In genomic region chr12:54082402-54082892, GRCh38 we compare ENCODE assay signal across 8 cellular contexts. TPM values are rescaled to one million over a fixed set of nuclear protein-coding genes. Genes with fewer than 3 reads are reported as not detected.
DNase-seq lines count a peak whose midpoint lies in the region; ATAC-seq, FAIRE-seq and TF ChIP-seq lines count a peak whose summit lies in the region.

No MANE protein-coding gene starts in this region.

- H3K27me3 Mint-ChIP-seq in astrocyte (ENCODE audit: low read depth, unreplicated experiment), result peaks cover 88% of the 10 kb centered on the region

- H3K27me3 ChIP-seq in DND-41 (ENCODE audit: insufficient read depth, low read length, poor library complexity), result no peaks in the 10 kb centered on the region
- H3K27me3 ChIP-seq in Panc1 (ENCODE audit: control insufficient read depth, insufficient read depth, low read length), result no peaks in the 10 kb centered on the region
- H3K27me3 ChIP-seq in astrocyte (ENCODE audit: insufficient read depth, low read length), result peaks cover 26% of the 10 kb centered on the region

- in situ Hi-C loops in Panc1 (cut with HindIII; ENCODE audit: low pct_unique_long_range_greater_than_20kb, low sequenced_read_pairs), result no loop called here
- in situ Hi-C loops in GM13976 (cut with MboI; ENCODE audit: low sequenced_read_pairs, unreplicated experiment), result no loop called here

- no peak for TF ChIP-seq CTCF in DND-41 (IDR thresholded peaks at IDR 0.05; ENCODE audit: borderline replicate concordance, extremely low read depth, low read length, poor library complexity, severe bottlenecking)
- TF ChIP-seq CTCF in Panc1 (IDR thresholded peaks at IDR 0.05), result no peak
- TF ChIP-seq CTCF in astrocyte (IDR thresholded peaks at IDR 0.05; ENCODE audit: insufficient read depth, low read depth, low read length), result no peak
- TF ChIP-seq CTCF in GM13976 (IDR thresholded peaks at IDR 0.05; ENCODE audit: borderline replicate concordance, control extremely low read depth, extremely low read depth, insufficient read depth, missing control alignments), result no peak

- H3K4me3 ChIP-seq in DND-41 (ENCODE audit: low read depth in 1 of 2, low read length in 2 of 2) (peak overlapping the region; percentile 49 to 72), Panc1 (ENCODE audit: low read depth in 2 of 2, low read length in 2 of 2) (no peak overlapping the region), astrocyte (ENCODE audit: insufficient read depth, low read depth, low read length) (no peak overlapping the region)

- no TSS peak for BruUV-seq in Panc1 (replicated peaks; lab: Mats Ljungman, UMichigan)

- peak overlapping the region; percentile 78 for H3K9ac ChIP-seq in DND-41 (ENCODE audit: low read depth, low read length)
- no peak overlapping the region for H3K9ac ChIP-seq in astrocyte (ENCODE audit: low read length)

- no peak for FAIRE-seq in astrocyte (lab: Jason Lieb, UNC)
- FAIRE-seq in frontal cortex (lab: Jason Lieb, UNC), result no peak
- FAIRE-seq in GM12891 (lab: Jason Lieb, UNC), result no peak

- no peak for TF ChIP-seq POLR2A in GM12891 (IDR thresholded peaks at IDR 0.05; ENCODE audit: low read depth, low read length)

- H3K9me3 ChIP-seq in DND-41 (ENCODE audit: insufficient read depth, low read length, severe bottlenecking), result no peaks in the 10 kb centered on the region
- H3K9me3 ChIP-seq in Panc1 (ENCODE audit: control insufficient read depth, insufficient read depth, low read depth, low read length), result no peaks in the 10 kb centered on the region
- no peaks in the 10 kb centered on the region for H3K9me3 ChIP-seq in astrocyte (ENCODE audit: insufficient read depth, low read depth, low read length)

- H4K20me1 ChIP-seq in DND-41 (ENCODE audit: insufficient read depth, low read length) (no peaks in the 10 kb centered on the region), astrocyte (ENCODE audit: insufficient read depth, low read length) (no peaks in the 10 kb centered on the region)

- intact Hi-C loops in Panc1 (cut with micrococcal nuclease; ENCODE audit: unreplicated experiment), result no loop called here

- no peaks in the 10 kb centered on the region for H3K36me3 ChIP-seq in DND-41 (ENCODE audit: insufficient read depth, low read length)
- H3K36me3 ChIP-seq in Panc1 (ENCODE audit: control insufficient read depth, insufficient read depth, low read length), result no peaks in the 10 kb centered on the region
- H3K36me3 ChIP-seq in astrocyte (ENCODE audit: insufficient read depth, low read length), result no peaks in the 10 kb centered on the region

- H2AFZ ChIP-seq in DND-41 (ENCODE audit: low read depth, low read length) (peak overlapping the region; percentile 79), astrocyte (ENCODE audit: low read depth, low read length) (no peak overlapping the region)

- CTCF ChIA-PET in Panc1 (lab: Charles Lee), result interaction anchor here (0.6 kb wide), 1 partner anchor 109 kb away, joined by 6 read pairs; no protein-coding TSS in a partner anchor

- ATAC-seq in DND-41 (ENCODE audit: insufficient read depth, low read depth) (peak; percentile 77), Panc1 (peak; percentile 48; the same call in 1 of the 2 replicates)

- peaks cover 4% of the 10 kb centered on the region for H3K4me1 Mint-ChIP-seq in astrocyte (ENCODE audit: low read depth, unreplicated experiment)

- H3K36me3 Mint-ChIP-seq in astrocyte (ENCODE audit: low read depth, unreplicated experiment), result no peaks in the 10 kb centered on the region

- H3K79me2 ChIP-seq in DND-41 (ENCODE audit: insufficient read depth, low read length) (peaks cover 3% of the 10 kb centered on the region; the same call in 1 of the 2 replicates), astrocyte (ENCODE audit: insufficient read depth, low read length) (no peaks in the 10 kb centered on the region)

- H3K9me3 Mint-ChIP-seq in astrocyte (ENCODE audit: unreplicated experiment), result peaks cover 3% of the 10 kb centered on the region

- peak overlapping the region; percentile 90 for H3K27ac ChIP-seq in DND-41 (ENCODE audit: low read length)
- 0 out of 2 replicates have a peak overlapping the region, but pooled peaks have one; percentile 29 for H3K27ac ChIP-seq in Panc1 (ENCODE audit: low read length)
- H3K27ac ChIP-seq in astrocyte (ENCODE audit: low read depth, low read length), result no peak overlapping the region

- H3K4me2 ChIP-seq in DND-41 (ENCODE audit: insufficient read depth, low read length) (peak overlapping the region; percentile 83), astrocyte (ENCODE audit: low read length) (no peak overlapping the region)

- POLR2A ChIA-PET in Panc1 (lab: Charles Lee), result no interaction called here

- H3K4me1 ChIP-seq in DND-41 (ENCODE audit: insufficient read depth, low read length) (peaks cover 22% of the 10 kb centered on the region), Panc1 (ENCODE audit: control insufficient read depth, insufficient read depth, low read length) (no peaks in the 10 kb centered on the region; the same call in none of the 2 replicates), astrocyte (ENCODE audit: insufficient read depth, low read length) (no peaks in the 10 kb centered on the region)

- DNase-seq in DND-41 (peak; percentile 70), Panc1 (ENCODE audit: low read depth, low spot score) (no peak), astrocyte (ENCODE audit: low read depth) (no peak), retina (peak; percentile 39), Kasumi-1 (lab: John Stamatoyannopoulos, UW) (no peak), GM13976 (ENCODE audit: low spot score) (no peak), frontal cortex (ENCODE audit: low spot score in 2 of 2) (no peak), GM12891 (ENCODE audit: insufficient read length, low spot score) (no peak)

- no peak overlapping the region for H3K27ac Mint-ChIP-seq in astrocyte (ENCODE audit: unreplicated experiment)

- peak overlapping the region; percentile 50 for H3K4me3 Mint-ChIP-seq in astrocyte (ENCODE audit: unreplicated experiment)

TF ChIP-seq in GM12891, 5 proteins besides CTCF, POLR2A, EP300 and RAD21:
- TF ChIP-seq POU2F2 (IDR thresholded peaks at IDR 0.05; ENCODE audit: low read depth, low read length), result no peak
- TF ChIP-seq PAX5 (IDR thresholded peaks at IDR 0.05; ENCODE audit: insufficient read depth, low read length, severe bottlenecking), result no peak
- no peak for TF ChIP-seq SPI1 (IDR thresholded peaks at IDR 0.05; ENCODE audit: low read depth, low read length)
- TF ChIP-seq POLR2AphosphoS5 (IDR thresholded peaks at IDR 0.05; ENCODE audit: low read depth, low read length), result no peak
- no peak for TF ChIP-seq TAF1 (IDR thresholded peaks at IDR 0.05; ENCODE audit: low read depth, low read length)
TF ChIP-seq in GM12891: peak in this region for 0.

RNA-seq across cellular contexts. Expression of gene HOXC4, which starts 28.8 kb away (rescaled TPM):
- total RNA-seq in Panc1 (2021; ENCODE audit: unreplicated experiment), result 22.7 TPM
- polyA plus RNA-seq in Panc1 (2012; ENCODE audit: insufficient read length), result 25.2 TPM
- not detected in 2 replicates for total RNA-seq in astrocyte
- total RNA-seq in frontal cortex, result not detected
- 2.6 TPM for polyA plus RNA-seq in GM12891 (2012; ENCODE audit: low read depth, missing spikeins)

RNA-seq across cellular contexts. Expression of gene HOXC5, which starts 49.6 kb away (rescaled TPM):
- total RNA-seq in Panc1 (2021; ENCODE audit: unreplicated experiment) (5.0 TPM), astrocyte (not detected in 2 replicates), frontal cortex (not detected)
- 0.76 TPM for polyA plus RNA-seq in Panc1 (2012; ENCODE audit: insufficient read length)
- not detected for polyA plus RNA-seq in GM12891 (2012; ENCODE audit: low read depth, missing spikeins)

RNA-seq across cellular contexts. Expression of gene HOXC6, which starts 54.2 kb away (rescaled TPM):
- 52.2 TPM for total RNA-seq in Panc1 (2021; ENCODE audit: unreplicated experiment)
- polyA plus RNA-seq in Panc1 (2012; ENCODE audit: insufficient read length), result 46.1 TPM
- total RNA-seq in astrocyte, result not detected in 2 replicates
- not detected for total RNA-seq in frontal cortex
- 0.14 TPM for polyA plus RNA-seq in GM12891 (2012; ENCODE audit: low read depth, missing spikeins)

Comparison
In these comparisons a context has a peak if more than half of its experiments do, and no peak if none do; other contexts are left out.
1. DNase-seq: peak in DND-41 (single experiment) and retina (single experiment); none in Panc1 (single experiment), astrocyte (single experiment), Kasumi-1 (0 of 2), GM13976 (single experiment), frontal cortex (0 of 2) and GM12891 (single experiment).
2. H3K4me3 ChIP-seq: peak in DND-41 (2 of 2); none in Panc1 (0 of 2) and astrocyte (single experiment).
3. RNA of gene HOXC4, which starts 28.8 kb away (total RNA-seq): 22.7 TPM in Panc1 (single experiment); not detected in astrocyte and not detected in frontal cortex (single experiment); every median in the first group is over 10 times any median in the second.
4. RNA of gene HOXC6, which starts 54.2 kb away (total RNA-seq): 52.2 TPM in Panc1 (single experiment); not detected in astrocyte and not detected in frontal cortex (single experiment); every median in the first group is over 10 times any median in the second.